32 cellular contexts compared by ENCODE assay signal in genomic region chr18:12296457-12296856, GRCh38. TPM values are rescaled to one million over a fixed set of nuclear protein-coding genes. Genes with fewer than 3 reads are reported as not detected.
DNase-seq lines count a peak whose midpoint lies in the region; ATAC-seq and TF ChIP-seq lines count a peak whose summit lies in the region.
"Had no signal": no experiment of that assay in that cellular context is flagged by ENCODE, and none has a peak within 500 bp of the region (broad histone marks: within the 10 kb centered on the region; RNA-seq: fewer than 3 reads in every experiment).

No MANE protein-coding gene starts in this region.

- intact Hi-C loops in adrenal gland (cut with DNase I) = no loop called here

- no peaks in the 10 kb centered on the region for H3K9me2 ChIP-seq in GM23248 (ENCODE audit: insufficient read depth)

- no peaks in the 10 kb centered on the region for H3K27me3 ChIP-seq in GM23248 (replicated peaks; ENCODE audit: insufficient read depth)
- H3K27me3 ChIP-seq in RWPE2 (ENCODE audit: insufficient read depth, poor library complexity, severe bottlenecking) = no peaks in the 10 kb centered on the region
- H3K27me3 ChIP-seq in suprapubic skin = no peaks in the 10 kb centered on the region
- no peaks in the 10 kb centered on the region for H3K27me3 ChIP-seq in adrenal gland
- H3K27me3 ChIP-seq: body of pancreas, pancreas, testis, uterus had no signal

- DNase-seq in GM23248 = no peak
- DNase-seq in RWPE2 (ENCODE audit: low spot score) = no peak
- peak; percentile 34 to 43 for DNase-seq in suprapubic skin (ENCODE audit: low spot score in 2 of 2)
- DNase-seq in adrenal gland = no peak
- DNase-seq in NCI-H1092 (lab: John Stamatoyannopoulos, UW) = no peak
- DNase-seq: activated CD4-positive, alpha-beta memory T cell treated with anti-CD3 and anti-CD28 coated beads for 36 hours; activated CD4-positive, alpha-beta T cell treated with anti-CD3 and anti-CD28 coated beads for 1 hour; activated naive CD4-positive, alpha-beta T cell treated with anti-CD3 and anti-CD28 coated beads for 36 hours; activated T-cell treated with anti-CD3 and anti-CD28 coated beads, Interleukin-2, amount 50 U/mL, for 72 hours; body of pancreas; CD8-positive, alpha-beta memory T cell; DMS 273 treated with DMSO at 0.1 percent for 48 hours; head of caudate nucleus; islet precursor cell; left ventricle myocardium inferior; NCI-H1092 treated with DMSO at 0.1 percent for 48 hours; NCI-H2029; NCI-H524 treated with DMSO at 0.1 percent for 48 hours; retina; Right ventricle myocardium superior; stimulated activated CD4-positive, alpha-beta T cell treated with anti-CD3 and anti-CD28 coated beads, Interleukin-2, amount 100 ng/mL, for 24 hours; stimulated activated naive CD8-positive, alpha-beta T cell treated with anti-CD3 and anti-CD28 coated beads, Interleukin-15, Interleukin-2, amounts not matched to agents 100 U/mL and 50 U/mL, for 24 hours had no signal

- no peak for TF ChIP-seq POLR2A in suprapubic skin (IDR thresholded peaks at IDR 0.05)
- no peak for TF ChIP-seq POLR2A in adrenal gland (IDR thresholded peaks at IDR 0.05)

- WGBS in GM23248 (ENCODE audit: low coverage in 1 of 2, low lambda C conversion rate in 2 of 2, missing lambda C conversion rate in 2 of 2), 2 experiments = 86 to 100% methylated on average over 1 of the region's 1 CpG
- 75% methylated on average over 1 of the region's 1 CpG for WGBS in suprapubic skin
- 38 to 74% (median 59%) methylated on average over 1 of the region's 1 CpG; no CpG with 5 or more reads in 1 of the 4 donors for WGBS in adrenal gland, 4 donors

- no peaks in the 10 kb centered on the region for H3F3A ChIP-seq in GM23248 (ENCODE audit: insufficient read depth)

- H3K4me1 ChIP-seq in GM23248 (ENCODE audit: insufficient read depth) = peaks cover 11% of the 10 kb centered on the region; the same call in 1 of the 2 replicates
- H3K4me1 ChIP-seq in RWPE2 (ENCODE audit: insufficient read depth, poor library complexity, severe bottlenecking) = peaks cover 14% of the 10 kb centered on the region
- H3K4me1 ChIP-seq in suprapubic skin = no peaks in the 10 kb centered on the region
- H3K4me1 ChIP-seq in adrenal gland (replicated peaks in 1 of 2) = no peaks in the 10 kb centered on the region
- H3K4me1 ChIP-seq: body of pancreas, left ventricle myocardium inferior, pancreas, testis, uterus had no signal

- H3K36me3 ChIP-seq in GM23248 (ENCODE audit: low read depth) = no peaks in the 10 kb centered on the region
- no peaks in the 10 kb centered on the region for H3K36me3 ChIP-seq in RWPE2 (ENCODE audit: low read depth)
- no peaks in the 10 kb centered on the region for H3K36me3 ChIP-seq in suprapubic skin
- no peaks in the 10 kb centered on the region for H3K36me3 ChIP-seq in adrenal gland (replicated peaks in 1 of 2)
- H3K36me3 ChIP-seq: left ventricle myocardium inferior, pancreas, uterus had no signal

- no peaks in the 10 kb centered on the region for H4K20me1 ChIP-seq in GM23248 (ENCODE audit: insufficient read depth)

- TF ChIP-seq CTCF in RWPE2 (IDR thresholded peaks at IDR 0.05; ENCODE audit: poor library complexity, severe bottlenecking) = no peak
- no peak for TF ChIP-seq CTCF in suprapubic skin (IDR thresholded peaks at IDR 0.05)
- TF ChIP-seq CTCF in adrenal gland (IDR thresholded peaks at IDR 0.05) = no peak

- peak; percentile 60 for ATAC-seq in RWPE2 (ENCODE audit: low read depth)
- peak; percentile 37 for ATAC-seq in esophagus mucosa
- no peak for ATAC-seq in HG02938 (IDR thresholded peaks at IDR 0.05; ENCODE audit: unreplicated experiment)
- no peak for ATAC-seq in GM21825 (IDR thresholded peaks at IDR 0.05; ENCODE audit: unreplicated experiment)
- ATAC-seq: activated T-cell treated with anti-CD3 and anti-CD28 coated beads, Interleukin-2, amount 50 U/mL, for 72 hours; body of pancreas; pancreas; stimulated activated naive CD8-positive, alpha-beta T cell treated with anti-CD3 and anti-CD28 coated beads, Interleukin-15, Interleukin-2, amounts not matched to agents 100 U/mL and 50 U/mL, for 24 hours had no signal

- in situ Hi-C loops in GM23248 (cut with MboI) = no loop called here

- no peak overlapping the region for H3K4me2 ChIP-seq in GM23248 (ENCODE audit: unreplicated experiment)

- no peak overlapping the region for H3K9ac ChIP-seq in GM23248

- H3K27ac ChIP-seq in GM23248 (0 out of 2 replicates have a peak overlapping the region, but pooled peaks have one; percentile 17), RWPE2 (ENCODE audit: poor library complexity, severe bottlenecking) (peak overlapping the region; percentile 57), suprapubic skin (no peak overlapping the region), adrenal gland (no peak overlapping the region)
- H3K27ac ChIP-seq: body of pancreas, left ventricle myocardium inferior, pancreas, testis, uterus had no signal

- TF ChIP-seq EP300 in suprapubic skin (IDR thresholded peaks at IDR 0.05) = no peak

- no peak overlapping the region for H2AFZ ChIP-seq in GM23248

- H3K9me3 ChIP-seq in GM23248 (ENCODE audit: low read depth) (no peaks in the 10 kb centered on the region), RWPE2 (ENCODE audit: severe bottlenecking) (peaks cover 3% of the 10 kb centered on the region), suprapubic skin (no peaks in the 10 kb centered on the region), adrenal gland (replicated peaks in 1 of 3) (no peaks in the 10 kb centered on the region)
- H3K9me3 ChIP-seq: body of pancreas, pancreas, testis, uterus had no signal

- no peaks in the 10 kb centered on the region for H3K79me2 ChIP-seq in GM23248 (ENCODE audit: insufficient read depth)

- no peak overlapping the region for H3K4me3 ChIP-seq in GM23248
- H3K4me3 ChIP-seq in RWPE2 (ENCODE audit: severe bottlenecking) = no peak overlapping the region
- no peak overlapping the region for H3K4me3 ChIP-seq in suprapubic skin
- H3K4me3 ChIP-seq in adrenal gland = no peak overlapping the region
- H3K4me3 ChIP-seq: body of pancreas, left ventricle myocardium inferior, pancreas, testis, uterus had no signal

RNA-seq across cellular contexts. Expression of gene TUBB6, which starts 11.6 kb away (rescaled TPM):
- total RNA-seq in GM23248 (2014; rRNA removed; shearing (Covaris generic)) = 608 and 817 TPM in 2 replicates
- 456 and 464 TPM in 2 replicates for polyA plus RNA-seq in GM23248 (2016; fragmentation: Nextera tagmentation; extraction: Ambion mirVana)
- total RNA-seq in esophagus mucosa = 201 TPM
- total RNA-seq in suprapubic skin = 100 to 1,000 TPM; 211 to 298 (median 220) TPM
- total RNA-seq in adrenal gland = 10 to 100 TPM; 15.7 to 90.8 (median 39.5) TPM
- polyA plus RNA-seq in adrenal gland = 10 to 100 TPM; 26.6 to 82.9 (median 46.5) TPM

RNA-seq across cellular contexts. Expression of gene CIDEA, which starts 42.3 kb away (rescaled TPM):
- total RNA-seq in GM23248 (2014; rRNA removed; shearing (Covaris generic)) = not detected in 2 replicates
- polyA plus RNA-seq in GM23248 (2016; fragmentation: Nextera tagmentation; extraction: Ambion mirVana) (not detected in 2 replicates), adrenal gland (10 to 100 TPM in 1 of 3 donors, under 1 TPM in 2; 0.33 to 18.5 (median 0.80) TPM)
- total RNA-seq in esophagus mucosa (0.80 TPM), suprapubic skin (10 to 100 TPM; 17.5 to 72.2 (median 36.4) TPM), adrenal gland (1 to 10 TPM in 3 of 8 donors, under 1 TPM in 3, not detected in 2; 0.23 to 1.2 (median 0.98) TPM)
- total RNA-seq: activated CD4-positive, alpha-beta memory T cell treated with anti-CD3 and anti-CD28 coated beads for 36 hours; activated naive CD4-positive, alpha-beta T cell treated with anti-CD3 and anti-CD28 coated beads for 36 hours; activated T-cell treated with anti-CD3 and anti-CD28 coated beads, Interleukin-2, amount 50 U/mL, for 72 hours; CD8-positive, alpha-beta memory T cell; neural crest cell; T-helper 2 cell treated with Interferon-gamma antibody and Interleukin-4, amounts not matched to agents 100 ng/mL and 5 ng/mL, for 36 hours; testis; uterus had no signal
- polyA plus RNA-seq: BJ; CD8-positive, alpha-beta memory T cell; IgD-negative memory B cell had no signal

Comparison
In these comparisons a context has a peak if more than half of its experiments do, and no peak if none do; other contexts are left out.
1. DNase-seq: peak in suprapubic skin (2 of 2); none in GM23248 (single experiment), RWPE2 (single experiment), adrenal gland (0 of 7) and NCI-H1092 (single experiment).
2. H3K27ac ChIP-seq: peak in GM23248 (single experiment) and RWPE2 (single experiment); none in suprapubic skin (single experiment) and adrenal gland (0 of 5).
3. ATAC-seq: peak in RWPE2 (single experiment) and esophagus mucosa (single experiment); none in HG02938 (single experiment) and GM21825 (single experiment).
4. RNA of gene CIDEA, which starts 42.3 kb away (total RNA-seq): 17.5 to 72.2 TPM in suprapubic skin; 0.23 to 1.2 TPM in adrenal gland, 0.80 TPM in esophagus mucosa (single experiment) and not detected in GM23248; every median in the first group is over 4 times any median in the second.